1 cellular context compared by ENCODE assay signal in genomic region chr9:91038483-91039124, GRCh38.
TF ChIP-seq lines count a peak whose summit lies in the region.

No MANE protein-coding gene starts in this region.

TF ChIP-seq in HepG2, 621 proteins besides CTCF, POLR2A, EP300 and RAD21 (continued from another document and continues in another):
- TF ChIP-seq, protein P1, sequence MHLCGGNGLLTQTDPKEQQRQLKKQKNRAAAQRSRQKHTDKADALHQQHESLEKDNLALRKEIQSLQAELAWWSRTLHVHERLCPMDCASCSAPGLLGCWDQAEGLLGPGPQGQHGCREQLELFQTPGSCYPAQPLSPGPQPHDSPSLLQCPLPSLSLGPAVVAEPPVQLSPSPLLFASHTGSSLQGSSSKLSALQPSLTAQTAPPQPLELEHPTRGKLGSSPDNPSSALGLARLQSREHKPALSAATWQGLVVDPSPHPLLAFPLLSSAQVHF (CRISPR knock-in tag; IDR thresholded peaks at IDR 0.05) = 0 out of 2 replicates have a peak, but pooled peaks have one; percentile 42
- no peak for TF ChIP-seq ZHX2 (IDR thresholded peaks at IDR 0.05; ENCODE audit: low read depth)
- no peak for TF ChIP-seq ZHX2 (CRISPR knock-in tag; IDR thresholded peaks at IDR 0.05; ENCODE audit: borderline replicate concordance)
- 0 out of 2 replicates have a peak, but pooled peaks have one; percentile 10 for TF ChIP-seq MTA1 (CRISPR knock-in tag; IDR thresholded peaks at IDR 0.05; ENCODE audit: borderline replicate concordance)
- TF ChIP-seq SPEN (CRISPR knock-in tag; IDR thresholded peaks at IDR 0.05; ENCODE audit: low read depth) = 0 out of 2 replicates have a peak, but pooled peaks have one; percentile 12
- 0 out of 2 replicates have a peak, but pooled peaks have one; percentile 38 for TF ChIP-seq SKIL (CRISPR knock-in tag; IDR thresholded peaks at IDR 0.05; ENCODE audit: borderline replicate concordance)
- TF ChIP-seq NONO (IDR thresholded peaks at IDR 0.05) = no peak
- TF ChIP-seq NONO (CRISPR knock-in tag; conservative IDR thresholded peaks at IDR 0.05) = peak; percentile 82
- TF ChIP-seq ARID2 (CRISPR knock-in tag; IDR thresholded peaks at IDR 0.05; ENCODE audit: borderline replicate concordance) = no peak
- TF ChIP-seq TCF7 (IDR thresholded peaks at IDR 0.05; ENCODE audit: low read depth) = no peak
- no peak for TF ChIP-seq NR1H2 (CRISPR knock-in tag; IDR thresholded peaks at IDR 0.05; ENCODE audit: borderline replicate concordance, low read depth)
- TF ChIP-seq ZNF737 (CRISPR knock-in tag; IDR thresholded peaks at IDR 0.05; ENCODE audit: borderline replicate concordance) = no peak
- no peak for TF ChIP-seq ZGPAT (CRISPR knock-in tag; IDR thresholded peaks at IDR 0.05)
- TF ChIP-seq, protein P2, sequence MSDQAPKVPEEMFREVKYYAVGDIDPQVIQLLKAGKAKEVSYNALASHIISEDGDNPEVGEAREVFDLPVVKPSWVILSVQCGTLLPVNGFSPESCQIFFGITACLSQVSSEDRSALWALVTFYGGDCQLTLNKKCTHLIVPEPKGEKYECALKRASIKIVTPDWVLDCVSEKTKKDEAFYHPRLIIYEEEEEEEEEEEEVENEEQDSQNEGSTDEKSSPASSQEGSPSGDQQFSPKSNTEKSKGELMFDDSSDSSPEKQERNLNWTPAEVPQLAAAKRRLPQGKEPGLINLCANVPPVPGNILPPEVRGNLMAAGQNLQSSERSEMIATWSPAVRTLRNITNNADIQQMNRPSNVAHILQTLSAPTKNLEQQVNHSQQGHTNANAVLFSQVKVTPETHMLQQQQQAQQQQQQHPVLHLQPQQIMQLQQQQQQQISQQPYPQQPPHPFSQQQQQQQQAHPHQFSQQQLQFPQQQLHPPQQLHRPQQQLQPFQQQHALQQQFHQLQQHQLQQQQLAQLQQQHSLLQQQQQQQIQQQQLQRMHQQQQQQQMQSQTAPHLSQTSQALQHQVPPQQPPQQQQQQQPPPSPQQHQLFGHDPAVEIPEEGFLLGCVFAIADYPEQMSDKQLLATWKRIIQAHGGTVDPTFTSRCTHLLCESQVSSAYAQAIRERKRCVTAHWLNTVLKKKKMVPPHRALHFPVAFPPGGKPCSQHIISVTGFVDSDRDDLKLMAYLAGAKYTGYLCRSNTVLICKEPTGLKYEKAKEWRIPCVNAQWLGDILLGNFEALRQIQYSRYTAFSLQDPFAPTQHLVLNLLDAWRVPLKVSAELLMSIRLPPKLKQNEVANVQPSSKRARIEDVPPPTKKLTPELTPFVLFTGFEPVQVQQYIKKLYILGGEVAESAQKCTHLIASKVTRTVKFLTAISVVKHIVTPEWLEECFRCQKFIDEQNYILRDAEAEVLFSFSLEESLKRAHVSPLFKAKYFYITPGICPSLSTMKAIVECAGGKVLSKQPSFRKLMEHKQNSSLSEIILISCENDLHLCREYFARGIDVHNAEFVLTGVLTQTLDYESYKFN (CRISPR knock-in tag; conservative IDR thresholded peaks at IDR 0.05) = no peak
- no peak for TF ChIP-seq SIX4 (CRISPR knock-in tag; IDR thresholded peaks at IDR 0.05)
- 0 out of 2 replicates have a peak, but pooled peaks have one; percentile 6 for TF ChIP-seq ARID4A (CRISPR knock-in tag; IDR thresholded peaks at IDR 0.05; ENCODE audit: borderline replicate concordance)
- no peak for TF ChIP-seq ZNF567 (CRISPR knock-in tag; IDR thresholded peaks at IDR 0.05; ENCODE audit: borderline replicate concordance)
- TF ChIP-seq ZIK1 (CRISPR knock-in tag; IDR thresholded peaks at IDR 0.05; ENCODE audit: borderline replicate concordance, low read depth) = 0 out of 2 replicates have a peak, but pooled peaks have one; percentile 64
- no peak for TF ChIP-seq POLR2G (IDR thresholded peaks at IDR 0.05; ENCODE audit: low read depth, low read length)
- no peak for TF ChIP-seq ZNF652 (CRISPR knock-in tag; IDR thresholded peaks at IDR 0.05; ENCODE audit: borderline replicate concordance, low read depth)
- TF ChIP-seq ZNF639 (CRISPR knock-in tag; conservative IDR thresholded peaks at IDR 0.05) = no peak
- TF ChIP-seq, protein P3, sequence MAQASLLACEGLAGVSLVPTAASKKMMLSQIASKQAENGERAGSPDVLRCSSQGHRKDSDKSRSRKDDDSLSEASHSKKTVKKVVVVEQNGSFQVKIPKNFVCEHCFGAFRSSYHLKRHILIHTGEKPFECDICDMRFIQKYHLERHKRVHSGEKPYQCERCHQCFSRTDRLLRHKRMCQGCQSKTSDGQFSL (CRISPR knock-in tag; IDR thresholded peaks at IDR 0.05) = no peak
- TF ChIP-seq KAT2B (IDR thresholded peaks at IDR 0.05; ENCODE audit: borderline replicate concordance, low read depth, low read length) = no peak
- no peak for TF ChIP-seq PCBP2 (optimal IDR thresholded peaks at IDR 0.05; ENCODE audit: low read depth, low read length, poor library complexity, severe bottlenecking)
- TF ChIP-seq, protein P4, sequence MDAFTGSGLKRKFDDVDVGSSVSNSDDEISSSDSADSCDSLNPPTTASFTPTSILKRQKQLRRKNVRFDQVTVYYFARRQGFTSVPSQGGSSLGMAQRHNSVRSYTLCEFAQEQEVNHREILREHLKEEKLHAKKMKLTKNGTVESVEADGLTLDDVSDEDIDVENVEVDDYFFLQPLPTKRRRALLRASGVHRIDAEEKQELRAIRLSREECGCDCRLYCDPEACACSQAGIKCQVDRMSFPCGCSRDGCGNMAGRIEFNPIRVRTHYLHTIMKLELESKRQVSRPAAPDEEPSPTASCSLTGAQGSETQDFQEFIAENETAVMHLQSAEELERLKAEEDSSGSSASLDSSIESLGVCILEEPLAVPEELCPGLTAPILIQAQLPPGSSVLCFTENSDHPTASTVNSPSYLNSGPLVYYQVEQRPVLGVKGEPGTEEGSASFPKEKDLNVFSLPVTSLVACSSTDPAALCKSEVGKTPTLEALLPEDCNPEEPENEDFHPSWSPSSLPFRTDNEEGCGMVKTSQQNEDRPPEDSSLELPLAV (CRISPR knock-in tag; conservative IDR thresholded peaks at IDR 0.05; ENCODE audit: low read depth) = no peak
- TF ChIP-seq GPBP1L1 (CRISPR knock-in tag; IDR thresholded peaks at IDR 0.05) = no peak
- TF ChIP-seq PBX2 (CRISPR knock-in tag; IDR thresholded peaks at IDR 0.05) = no peak
- TF ChIP-seq ZNF337 (CRISPR knock-in tag; IDR thresholded peaks at IDR 0.05; ENCODE audit: borderline replicate concordance, low read depth) = no peak
